ENCODE assay signal across 26 cellular contexts in genomic region chr11:17551347-17552040, GRCh38. TPM values are rescaled to one million over a fixed set of nuclear protein-coding genes. Genes with fewer than 3 reads are reported as not detected.
DNase-seq lines count a peak whose midpoint lies in the region; ATAC-seq and TF ChIP-seq lines count a peak whose summit lies in the region.
"Had no signal": no experiment of that assay in that cellular context is flagged by ENCODE, and none has a peak within 500 bp of the region (broad histone marks: within the 10 kb centered on the region; RNA-seq: fewer than 3 reads in every experiment).

No MANE protein-coding gene starts in this region.

- H3K79me2 ChIP-seq in MM.1S (ENCODE audit: low read length) = no peaks in the 10 kb centered on the region

- ATAC-seq in HG03432 (IDR thresholded peaks at IDR 0.05; ENCODE audit: unreplicated experiment) = no peak

- H3K9ac ChIP-seq in MM.1S (ENCODE audit: low read length) = no peak overlapping the region
- H3K9ac ChIP-seq: BLaER1, GM23248 had no signal

- H3K4me2 ChIP-seq in MM.1S (ENCODE audit: low read depth, low read length) = no peak overlapping the region

- no peak overlapping the region for H3K4me3 Mint-ChIP-seq in activated T-cell treated with anti-CD3 and anti-CD28 coated beads, Interleukin-2, amount 50 U/mL, for 24 hours
- H3K4me3 Mint-ChIP-seq: CD4-positive, CD25-positive, alpha-beta regulatory T cell; HFFc6 had no signal

- H2AFZ ChIP-seq in MM.1S (ENCODE audit: low read length) = no peak overlapping the region
- H2AFZ ChIP-seq: GM23248 had no signal

- no peaks in the 10 kb centered on the region for H3K9me3 Mint-ChIP-seq in activated T-cell treated with anti-CD3 and anti-CD28 coated beads, Interleukin-2, amount 50 U/mL, for 24 hours
- H3K9me3 Mint-ChIP-seq: HFFc6 had no signal

- no peaks in the 10 kb centered on the region for H3K9me2 ChIP-seq in MM.1S (replicated peaks; ENCODE audit: insufficient read depth, low read length)

- H3K9me3 ChIP-seq in MM.1S (replicated peaks; ENCODE audit: insufficient read depth, low read length) = no peaks in the 10 kb centered on the region
- H3K9me3 ChIP-seq: BLaER1 had no signal

- H3K27me3 ChIP-seq in MM.1S (replicated peaks; ENCODE audit: insufficient read depth, low read length) = peaks cover 7% of the 10 kb centered on the region
- H3K27me3 ChIP-seq: BLaER1 had no signal

- TF ChIP-seq CTCF in MM.1S (IDR thresholded peaks at IDR 0.05; ENCODE audit: low read length) = no peak

- H3K36me3 Mint-ChIP-seq in activated T-cell treated with anti-CD3 and anti-CD28 coated beads, Interleukin-2, amount 50 U/mL, for 24 hours (ENCODE audit: low read depth) = no peaks in the 10 kb centered on the region
- H3K36me3 Mint-ChIP-seq: CD4-positive, CD25-positive, alpha-beta regulatory T cell had no signal

- no peak overlapping the region for H3K27ac ChIP-seq in MM.1S (ENCODE audit: low read length)
- H3K27ac ChIP-seq: BLaER1, GM23248 had no signal

- peak; percentile 23 for DNase-seq in activated T-cell treated with anti-CD3 and anti-CD28 coated beads, Interleukin-2, amount 50 U/mL, for 24 hours
- DNase-seq in activated T-cell treated with anti-CD3 and anti-CD28 coated beads for 4 hours (no peak), mesenteric fat pad (ENCODE audit: low spot score) (peak; percentile 59), posterior vena cava (ENCODE audit: low spot score) (peak; percentile 78), NCI-H1092 (lab: John Stamatoyannopoulos, UW) (no peak), MM.1S (no peak)
- DNase-seq: CD4-positive, CD25-positive, alpha-beta regulatory T cell; DMS153; GM23248; H7; HFFc6; KBM-7; NCI-H2029 treated with DMSO at 0.1 percent for 48 hours; NCI-H2171; NCI-H226; NCI-H510A; NCI-H69; RPMI8226; SHP77 had no signal

- H3K4me3 ChIP-seq in MM.1S (ENCODE audit: low read length) = no peak overlapping the region
- H3K4me3 ChIP-seq: BLaER1, GM23248 had no signal

- H3K27ac Mint-ChIP-seq in activated T-cell treated with anti-CD3 and anti-CD28 coated beads, Interleukin-2, amount 50 U/mL, for 24 hours = no peak overlapping the region
- H3K27ac Mint-ChIP-seq: CD4-positive, CD25-positive, alpha-beta regulatory T cell; HFFc6 had no signal

- peaks cover 6% of the 10 kb centered on the region for H3K4me1 Mint-ChIP-seq in activated T-cell treated with anti-CD3 and anti-CD28 coated beads, Interleukin-2, amount 50 U/mL, for 24 hours (ENCODE audit: low read depth)
- H3K4me1 Mint-ChIP-seq: CD4-positive, CD25-positive, alpha-beta regulatory T cell had no signal

- no peaks in the 10 kb centered on the region for H3K4me1 ChIP-seq in MM.1S (ENCODE audit: low read length)

- no peaks in the 10 kb centered on the region for H3K36me3 ChIP-seq in MM.1S (replicated peaks; ENCODE audit: insufficient read depth, low read length)
- H3K36me3 ChIP-seq: BLaER1 had no signal

- peaks cover 30% of the 10 kb centered on the region for H3K27me3 Mint-ChIP-seq in activated T-cell treated with anti-CD3 and anti-CD28 coated beads, Interleukin-2, amount 50 U/mL, for 24 hours

- no peaks in the 10 kb centered on the region for H3F3A ChIP-seq in MM.1S (ENCODE audit: insufficient read depth, low read length)

- intact Hi-C loops in posterior vena cava (cut with DNase I) = no loop called here

- no peaks in the 10 kb centered on the region for H4K20me1 ChIP-seq in MM.1S (ENCODE audit: insufficient read depth, low read length)
- H4K20me1 ChIP-seq: BLaER1 had no signal

RNA-seq across cellular contexts. Expression of gene OTOG, which starts 4.4 kb away (rescaled TPM):
- not detected for total RNA-seq in mesenteric fat pad
- total RNA-seq in posterior vena cava = not detected
- total RNA-seq: CD4-positive, CD25-positive, alpha-beta regulatory T cell; Daoy; G401; GM23248; HFFc6; LHCN-M2; MCF 10A; SK-MEL-5 had no signal

RNA-seq across cellular contexts. Expression of gene USH1C, which starts 7.3 kb away (rescaled TPM):
- total RNA-seq in mesenteric fat pad (0.19 TPM), posterior vena cava (1 to 10 TPM in 1 of 2 donors, not detected in 1; 2.9 TPM)
- total RNA-seq: CD4-positive, CD25-positive, alpha-beta regulatory T cell; Daoy; G401; GM23248; HFFc6; LHCN-M2; MCF 10A; SK-MEL-5 had no signal

Comparison
In these comparisons a context has a peak if more than half of its experiments do, and no peak if none do; other contexts are left out.
1. DNase-seq: peak in activated T-cell treated with anti-CD3 and anti-CD28 coated beads, Interleukin-2, amount 50 U/mL, for 24 hours (single experiment), mesenteric fat pad (single experiment) and posterior vena cava (single experiment); none in activated T-cell treated with anti-CD3 and anti-CD28 coated beads for 4 hours (single experiment), NCI-H1092 (single experiment) and MM.1S (single experiment).